In genomic region chr17:1227365-1227764, GRCh38 we compare ENCODE assay signal across 16 cellular contexts. TPM values are rescaled to one million over a fixed set of nuclear protein-coding genes. Genes with fewer than 3 reads are reported as not detected.
A peak's percentile ranks its signal among the peaks of the same experiment; 100 is the strongest.
DNase-seq lines count a peak whose midpoint lies in the region; ATAC-seq and TF ChIP-seq lines count a peak whose summit lies in the region.
"Had no signal": no experiment of that assay in that cellular context is flagged by ENCODE, and none has a peak within 500 bp of the region (broad histone marks: within the 10 kb centered on the region; RNA-seq: fewer than 3 reads in every experiment).

No MANE protein-coding gene starts in this region.

- no peak overlapping the region for H3K27ac ChIP-seq in Panc1 (ENCODE audit: low read length)
- H3K27ac ChIP-seq in left lung: no peak overlapping the region
- no peak overlapping the region for H3K27ac ChIP-seq in suprapubic skin
- H3K27ac ChIP-seq: gastrocnemius medialis had no signal

- in situ Hi-C loops in Panc1 (cut with HindIII; ENCODE audit: low pct_unique_long_range_greater_than_20kb, low sequenced_read_pairs): no loop called here

- TF ChIP-seq CTCF in Panc1 (IDR thresholded peaks at IDR 0.05) (no peak), left lung (IDR thresholded peaks at IDR 0.05) (no peak), suprapubic skin (IDR thresholded peaks at IDR 0.05) (no peak)

- no peaks in the 10 kb centered on the region for H3K27me3 ChIP-seq in Panc1 (ENCODE audit: control insufficient read depth, insufficient read depth, low read length)
- H3K27me3 ChIP-seq in left lung: peaks cover 0 to 57% of the 10 kb centered on the region in 2 donors
- H3K27me3 ChIP-seq in suprapubic skin: peaks cover 55% of the 10 kb centered on the region

- BruUV-seq in Panc1 (replicated peaks; lab: Mats Ljungman, UMichigan): no TSS peak

- DNase-seq in activated T-cell treated with anti-CD3 and anti-CD28 coated beads, Interleukin-2, amount 50 U/mL, for 4 hours: no peak
- no peak for DNase-seq in activated T-cell treated with anti-CD3 and anti-CD28 coated beads, Interleukin-2, amount 50 U/mL, for 48 hours
- DNase-seq in Panc1 (ENCODE audit: low read depth, low spot score) (no peak), left lung (no peak), suprapubic skin (ENCODE audit: low spot score in 2 of 2) (no peak), iPS-NIHi7 (ENCODE audit: extremely low spot score) (no peak), NCI-H187 treated with DMSO at 0.1 percent for 48 hours (lab: John Stamatoyannopoulos, UW) (no peak)
- DNase-seq: DMS53, gastrocnemius medialis, NCI-H187, SHP77 had no signal

- POLR2A ChIA-PET in Panc1 (lab: Charles Lee): no interaction called here

- H3K36me3 Mint-ChIP-seq in activated T-cell treated with anti-CD3 and anti-CD28 coated beads, Interleukin-2, amount 50 U/mL, for 4 hours (ENCODE audit: insufficient read depth): no peaks in the 10 kb centered on the region

- no peak for TF ChIP-seq POLR2A in suprapubic skin (IDR thresholded peaks at IDR 0.05)

- CTCF ChIA-PET in Panc1 (lab: Charles Lee): no interaction called here

- TF ChIP-seq EP300 in suprapubic skin (IDR thresholded peaks at IDR 0.05): no peak

- H3K4me3 Mint-ChIP-seq in activated T-cell treated with anti-CD3 and anti-CD28 coated beads, Interleukin-2, amount 50 U/mL, for 4 hours: peak overlapping the region; percentile 81

- peaks cover 3% of the 10 kb centered on the region; the same call in 1 of the 2 replicates for H3K4me1 ChIP-seq in Panc1 (ENCODE audit: control insufficient read depth, insufficient read depth, low read length)
- H3K4me1 ChIP-seq in left lung: peaks cover 5 to 54% of the 10 kb centered on the region in 2 donors
- peaks cover 52% of the 10 kb centered on the region for H3K4me1 ChIP-seq in suprapubic skin
- H3K4me1 ChIP-seq: gastrocnemius medialis had no signal

- no peaks in the 10 kb centered on the region for H3K9me3 Mint-ChIP-seq in activated T-cell treated with anti-CD3 and anti-CD28 coated beads, Interleukin-2, amount 50 U/mL, for 4 hours

- peaks cover 17% of the 10 kb centered on the region for H3K4me1 Mint-ChIP-seq in activated T-cell treated with anti-CD3 and anti-CD28 coated beads, Interleukin-2, amount 50 U/mL, for 4 hours (ENCODE audit: low read depth)

- peaks cover 46% of the 10 kb centered on the region for H3K27me3 Mint-ChIP-seq in activated T-cell treated with anti-CD3 and anti-CD28 coated beads, Interleukin-2, amount 50 U/mL, for 4 hours (ENCODE audit: low read depth)

- H3K4me3 ChIP-seq in Panc1 (ENCODE audit: low read depth in 2 of 2, low read length in 2 of 2) (peak overlapping the region; percentile 54 to 55; a peak in 3 of 4 replicates), left lung (peak overlapping the region; percentile 43 to 61), suprapubic skin (peak overlapping the region; percentile 69)

- intact Hi-C loops in Panc1 (cut with micrococcal nuclease; ENCODE audit: unreplicated experiment) (no loop called here), left lung (cut with DNase I) (no loop called here)

- no peaks in the 10 kb centered on the region for H3K9me3 ChIP-seq in Panc1 (ENCODE audit: control insufficient read depth, insufficient read depth, low read depth, low read length)
- no peaks in the 10 kb centered on the region for H3K9me3 ChIP-seq in left lung
- H3K9me3 ChIP-seq in suprapubic skin: no peaks in the 10 kb centered on the region
- H3K9me3 ChIP-seq: gastrocnemius medialis had no signal

- 71% methylated on average over 5 of the region's 5 CpGs for WGBS in suprapubic skin

- no peak for ATAC-seq in activated T-cell treated with anti-CD3 and anti-CD28 coated beads, Interleukin-2, amount 50 U/mL, for 4 hours
- no peak for ATAC-seq in Panc1
- no peak for ATAC-seq in left lung
- ATAC-seq in GM18511 (IDR thresholded peaks at IDR 0.05; ENCODE audit: unreplicated experiment): no peak
- ATAC-seq: gastrocnemius medialis had no signal

- no peaks in the 10 kb centered on the region for H3K36me3 ChIP-seq in Panc1 (ENCODE audit: control insufficient read depth, insufficient read depth, low read length)
- no peaks in the 10 kb centered on the region for H3K36me3 ChIP-seq in left lung
- no peaks in the 10 kb centered on the region for H3K36me3 ChIP-seq in suprapubic skin
- H3K36me3 ChIP-seq: gastrocnemius medialis had no signal

RNA-seq across cellular contexts. Expression of gene BHLHA9, which starts 42.9 kb away (rescaled TPM):
- not detected for total RNA-seq in activated T-cell treated with anti-CD3 and anti-CD28 coated beads, Interleukin-2, amount 50 U/mL, for 4 hours
- total RNA-seq in Panc1 (2021; ENCODE audit: unreplicated experiment) (0.21 TPM), left lung (not detected), suprapubic skin (not detected)
- polyA plus RNA-seq in Panc1 (2012; ENCODE audit: insufficient read length): not detected
- total RNA-seq: A673, gastrocnemius medialis, kidney epithelial cell had no signal
- polyA plus RNA-seq: neural cell had no signal

RNA-seq across cellular contexts. Expression of gene ABR, which starts 47.6 kb away (rescaled TPM):
- 10 to 100 TPM; 41.0 to 44.7 (median 43.3) TPM for total RNA-seq in activated T-cell treated with anti-CD3 and anti-CD28 coated beads, Interleukin-2, amount 50 U/mL, for 4 hours
- total RNA-seq in Panc1 (2021; ENCODE audit: unreplicated experiment) (172 TPM), left lung (100 to 1,000 TPM; 147 to 187 TPM), suprapubic skin (100 to 1,000 TPM in 2 of 4 donors, 10 to 100 TPM in 2; 78.0 to 208 (median 106) TPM)
- polyA plus RNA-seq in Panc1 (2012; ENCODE audit: insufficient read length): 199 TPM

RNA-seq across cellular contexts. Expression of gene TRARG1, which starts 52.1 kb away (rescaled TPM):
- total RNA-seq in activated T-cell treated with anti-CD3 and anti-CD28 coated beads, Interleukin-2, amount 50 U/mL, for 4 hours: not detected
- not detected for total RNA-seq in Panc1 (2021; ENCODE audit: unreplicated experiment)
- not detected for polyA plus RNA-seq in Panc1 (2012; ENCODE audit: insufficient read length)
- not detected for total RNA-seq in left lung
- total RNA-seq in suprapubic skin: 1 to 10 TPM; 1.2 to 7.2 (median 2.9) TPM
- total RNA-seq: A673, kidney epithelial cell, temporal lobe had no signal
- polyA plus RNA-seq: neural cell had no signal
